8 cellular contexts compared by ENCODE assay signal in the genomic region with DNA sequence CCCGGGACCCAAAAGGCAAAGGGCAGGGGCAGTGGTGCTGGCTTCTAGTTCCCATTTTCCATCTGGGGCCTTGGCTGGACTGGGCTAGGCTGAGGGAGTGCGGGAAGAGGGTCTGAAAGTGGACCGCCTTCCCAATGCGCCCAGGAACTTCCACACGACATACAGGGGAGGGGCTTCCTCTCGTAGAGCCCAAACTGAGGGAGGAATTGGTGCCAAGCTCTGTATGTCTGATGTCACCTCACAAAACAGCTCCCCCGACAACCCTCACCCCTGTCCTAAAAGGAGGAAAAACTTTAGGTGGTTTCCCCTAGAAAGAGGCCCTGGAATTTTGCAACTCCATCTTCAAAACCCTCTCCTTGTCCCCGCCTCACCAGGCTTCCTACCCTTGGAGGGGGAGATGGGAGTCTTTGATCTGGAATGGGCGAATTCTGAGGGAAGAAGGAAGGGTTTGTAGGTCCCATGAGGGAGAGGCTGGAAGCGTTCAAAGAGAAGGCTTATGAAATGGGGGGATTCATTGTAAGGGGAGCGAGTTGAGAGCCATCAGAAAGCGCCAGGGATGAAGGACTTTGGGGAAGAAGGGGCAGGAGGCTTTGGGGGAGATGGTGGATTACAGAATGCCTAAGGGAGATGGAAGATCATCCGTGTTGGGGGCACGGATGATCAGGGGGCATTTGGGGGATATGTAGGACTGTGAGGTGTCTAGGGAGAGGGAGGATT. TPM values are rescaled to one million over a fixed set of nuclear protein-coding genes. Genes with fewer than 3 reads are reported as not detected.
A peak's percentile ranks its signal among the peaks of the same experiment; 100 is the strongest.
DNase-seq lines count a peak whose midpoint lies in the region; ATAC-seq and TF ChIP-seq lines count a peak whose summit lies in the region.

No MANE protein-coding gene starts in this region.

- peak overlapping the region; percentile 92 for H4K12ac ChIP-seq in trophoblast cell (ENCODE audit: low read depth, low read length)

- WGBS in trophoblast cell (ENCODE audit: extremely low coverage, insufficient coverage, insufficient read length), result no CpG with 5 or more reads among the region's 14 CpGs

- H2BK5ac ChIP-seq in trophoblast cell (ENCODE audit: low read depth, low read length, poor library complexity), result peak overlapping the region; percentile 3

- peak overlapping the region; percentile 90 for H3K14ac ChIP-seq in trophoblast cell (ENCODE audit: low read length)

- H2AFZ ChIP-seq in trophoblast cell (ENCODE audit: insufficient read depth, low read length, poor library complexity), result peak overlapping the region; percentile 78

- peak overlapping the region; percentile 84 for H3K4me2 ChIP-seq in trophoblast cell (ENCODE audit: low read length)

- peaks cover 34% of the 10 kb centered on the region for H3K4me1 ChIP-seq in SJSA1 (replicated peaks)
- H3K4me1 ChIP-seq in trophoblast cell (ENCODE audit: control insufficient read depth in 1 of 2, insufficient read depth in 2 of 2, low read length in 2 of 2), result peaks cover 14 to 18% of the 10 kb centered on the region in 2 experiments

- peak overlapping the region; percentile 88 for H3K4me3 ChIP-seq in SJSA1
- H3K4me3 ChIP-seq in trophoblast cell (ENCODE audit: low read depth, low read length), result peak overlapping the region; percentile 86

- peaks cover 3% of the 10 kb centered on the region for H3K79me2 ChIP-seq in trophoblast cell (ENCODE audit: control insufficient read depth, insufficient read depth, low read length, poor library complexity)

- TF ChIP-seq CTCF in GM10266 (IDR thresholded peaks at IDR 0.05; ENCODE audit: control insufficient read depth, insufficient read depth, low read depth, missing control alignments), result no peak

- peaks cover 5% of the 10 kb centered on the region for H3K79me1 ChIP-seq in trophoblast cell (ENCODE audit: low read length)

- peak overlapping the region; percentile 90 for H2BK120ac ChIP-seq in trophoblast cell (ENCODE audit: insufficient read depth, low read length, poor library complexity)

- DNase-seq in GM10266 (ENCODE audit: extremely low spot score), result peak; percentile 34
- DNase-seq in SJSA1 (ENCODE audit: low read depth in 1 of 2, low spot score in 2 of 2), result peak in 1 of 2 experiments; percentile 28
- peak; percentile 8 for DNase-seq in fibroblast of gingiva (ENCODE audit: low read depth)
- peak in 1 of 2 donors; percentile 30 for DNase-seq in trophoblast cell
- no peak for DNase-seq in NCI-H187 treated with DMSO at 0.1 percent for 48 hours (lab: John Stamatoyannopoulos, UW)
- no peak for DNase-seq in stimulated activated CD4-positive, alpha-beta T cell treated with anti-CD3 and anti-CD28 coated beads, Interleukin-2, amount 100 ng/mL, for 24 hours
- no peak for DNase-seq in NOMO-1 (lab: John Stamatoyannopoulos, UW; ENCODE audit: unreplicated experiment in 2 of 2)

- peak overlapping the region; percentile 7 for H3K4ac ChIP-seq in trophoblast cell (ENCODE audit: low read depth, low read length)

- peaks cover 3% of the 10 kb centered on the region for H3K36me3 ChIP-seq in SJSA1
- no peaks in the 10 kb centered on the region for H3K36me3 ChIP-seq in trophoblast cell (ENCODE audit: control insufficient read depth in 1 of 2, insufficient read depth in 2 of 2, low read length in 2 of 2)

- H3K18ac ChIP-seq in trophoblast cell (ENCODE audit: low read length), result peak overlapping the region; percentile 83

- peak overlapping the region; percentile 11 for H3K9ac ChIP-seq in trophoblast cell (ENCODE audit: low read length)

- peak overlapping the region; percentile 50 for H2AK5ac ChIP-seq in trophoblast cell (ENCODE audit: low read length)

- H3K9me3 ChIP-seq in SJSA1 (replicated peaks), result no peaks in the 10 kb centered on the region
- H3K9me3 ChIP-seq in trophoblast cell (ENCODE audit: insufficient read depth, low read depth, low read length), result no peaks in the 10 kb centered on the region

- H2BK12ac ChIP-seq in trophoblast cell (ENCODE audit: low read length), result no peak overlapping the region

- H3K27me3 ChIP-seq in SJSA1 (replicated peaks) (no peaks in the 10 kb centered on the region), trophoblast cell (ENCODE audit: insufficient read depth, low read length) (no peaks in the 10 kb centered on the region)

- H4K91ac ChIP-seq in trophoblast cell (ENCODE audit: low read depth, low read length), result peak overlapping the region; percentile 87

- no peak overlapping the region for H3K23ac ChIP-seq in trophoblast cell (ENCODE audit: low read length)

- ATAC-seq in GM21447 (IDR thresholded peaks at IDR 0.05; ENCODE audit: unreplicated experiment), result no peak

- H3K27ac ChIP-seq in SJSA1, result peak overlapping the region; percentile 68
- H3K27ac ChIP-seq in trophoblast cell (ENCODE audit: low read depth, low read length), result no peak overlapping the region

- peak overlapping the region; percentile 94 for H4K8ac ChIP-seq in trophoblast cell (ENCODE audit: low read depth, low read length)

RNA-seq across cellular contexts. Expression of a gene that starts 0.9 kb away (rescaled TPM):
- total RNA-seq in SJSA1 (2014; rRNA removed; shearing (Covaris generic)), result 30.5 and 55.2 TPM in 2 replicates
- 20.7 and 21.0 TPM in 2 replicates for polyA plus RNA-seq in trophoblast cell (2013)

RNA-seq across cellular contexts. Expression of a gene that starts 20.6 kb away (rescaled TPM):
- 28.6 and 43.9 TPM in 2 replicates for total RNA-seq in SJSA1 (2014; rRNA removed; shearing (Covaris generic))
- 5.9 and 6.2 TPM in 2 replicates for polyA plus RNA-seq in trophoblast cell (2013)

RNA-seq across cellular contexts. Expression of a gene that starts 46.3 kb away (rescaled TPM):
- total RNA-seq in SJSA1 (2014; rRNA removed; shearing (Covaris generic)), result 0.16 TPM in 1 of 2 replicates, not detected in the other
- 4.6 TPM in 2 replicates for polyA plus RNA-seq in trophoblast cell (2013)

Comparison
In these comparisons a context has a peak if more than half of its experiments do, and no peak if none do; other contexts are left out.
1. DNase-seq: peak in GM10266 (single experiment) and fibroblast of gingiva (single experiment); none in NCI-H187 treated with DMSO at 0.1 percent for 48 hours (single experiment), stimulated activated CD4-positive, alpha-beta T cell treated with anti-CD3 and anti-CD28 coated beads, Interleukin-2, amount 100 ng/mL, for 24 hours (0 of 2) and NOMO-1 (0 of 2).